Comparison of ENCODE assay signal across 13 cellular contexts in the genomic region with DNA sequence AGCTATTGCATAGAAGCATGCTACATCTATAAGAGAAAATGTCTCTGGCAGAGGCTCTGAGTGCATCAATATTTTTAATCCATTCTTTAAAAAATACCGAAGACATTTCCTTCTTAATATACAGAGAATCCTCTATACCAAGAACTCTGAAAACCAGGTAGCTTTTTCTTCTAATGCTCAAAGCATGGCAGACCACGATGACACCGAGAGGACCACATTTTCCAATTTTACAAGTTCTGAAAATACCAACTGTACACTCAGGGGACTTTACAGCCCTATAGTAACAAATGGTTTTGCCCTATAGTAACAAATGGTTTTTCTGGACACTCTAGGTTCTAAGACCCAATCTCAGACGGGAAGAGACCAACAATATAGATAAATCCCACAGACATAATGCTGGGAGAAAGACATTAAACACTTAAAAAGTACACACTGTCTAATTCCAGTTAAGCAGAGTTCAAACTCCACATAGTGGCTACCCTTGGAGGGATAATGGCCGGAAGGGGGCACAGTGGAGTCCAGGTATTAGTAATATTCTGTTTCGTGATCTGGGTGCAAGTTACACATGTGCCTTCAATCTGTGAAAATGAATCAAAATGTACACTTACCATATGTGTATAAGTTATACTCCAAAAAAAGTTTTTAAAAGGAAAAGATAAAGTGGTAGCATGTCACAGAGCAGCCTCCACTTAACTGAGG. TPM values are rescaled to one million over a fixed set of nuclear protein-coding genes. Genes with fewer than 3 reads are reported as not detected.
A peak's percentile ranks its signal among the peaks of the same experiment; 100 is the strongest.
DNase-seq lines count a peak whose midpoint lies in the region; ATAC-seq, FAIRE-seq and TF ChIP-seq lines count a peak whose summit lies in the region.
"Had no signal": no experiment of that assay in that cellular context is flagged by ENCODE, and none has a peak within 500 bp of the region (broad histone marks: within the 10 kb centered on the region; RNA-seq: fewer than 3 reads in every experiment).

No MANE protein-coding gene starts in this region.

- H3K9me3 Mint-ChIP-seq in CD8-positive, alpha-beta memory T cell, result no peaks in the 10 kb centered on the region
- H3K9me3 Mint-ChIP-seq in activated CD4-positive, alpha-beta memory T cell treated with anti-CD3 and anti-CD28 coated beads for 36 hours, result no peaks in the 10 kb centered on the region
- H3K9me3 Mint-ChIP-seq in memory B cell, result no peaks in the 10 kb centered on the region

- TF ChIP-seq CTCF in GM12875 (IDR thresholded peaks at IDR 0.05; ENCODE audit: borderline replicate concordance, insufficient read depth, low read depth, low read length), result peak; percentile 43; the same call in 1 of the 2 replicates

- H3K27ac Mint-ChIP-seq in CD8-positive, alpha-beta memory T cell, result peak overlapping the region in 3 of 8 donors; percentile 12 to 64 (median 13)
- peak overlapping the region; percentile 90 for H3K27ac Mint-ChIP-seq in activated CD4-positive, alpha-beta memory T cell treated with anti-CD3 and anti-CD28 coated beads for 36 hours
- peak overlapping the region; percentile 0 for H3K27ac Mint-ChIP-seq in memory B cell

- CTCF ChIA-PET in CD8-positive, alpha-beta memory T cell (lab: Charles Lee), result interaction anchor here (0.6 kb wide), 1 partner anchor 255 kb away, joined by 3 read pairs; no protein-coding TSS in a partner anchor
- CTCF ChIA-PET in activated CD4-positive, alpha-beta memory T cell treated with anti-CD3 and anti-CD28 coated beads for 36 hours (lab: Charles Lee), result interaction anchor here (0.7 to 1.8 kb wide), 7 partner anchors 8 to 28 kb away, joined by 3 to 15 read pairs (median 5); a partner anchor contains a TSS

- no peaks in the 10 kb centered on the region for H3K36me3 Mint-ChIP-seq in CD8-positive, alpha-beta memory T cell
- peaks cover 8% of the 10 kb centered on the region for H3K36me3 Mint-ChIP-seq in activated CD4-positive, alpha-beta memory T cell treated with anti-CD3 and anti-CD28 coated beads for 36 hours
- H3K36me3 Mint-ChIP-seq in memory B cell, result peaks cover 3% of the 10 kb centered on the region

- H3K4me3 Mint-ChIP-seq in CD8-positive, alpha-beta memory T cell, result peak overlapping the region in 5 of 7 donors; percentile 19 to 74 (median 47)
- peak overlapping the region; percentile 52 for H3K4me3 Mint-ChIP-seq in activated CD4-positive, alpha-beta memory T cell treated with anti-CD3 and anti-CD28 coated beads for 36 hours
- H3K4me3 Mint-ChIP-seq in memory B cell, result peak overlapping the region; percentile 19

- TF ChIP-seq POLR2A in H54 (IDR thresholded peaks at IDR 0.05; ENCODE audit: low read depth, low read length), result no peak

- peaks cover 0 to 1% of the 10 kb centered on the region in 2 donors for H3K27me3 Mint-ChIP-seq in CD8-positive, alpha-beta memory T cell
- no peaks in the 10 kb centered on the region for H3K27me3 Mint-ChIP-seq in activated CD4-positive, alpha-beta memory T cell treated with anti-CD3 and anti-CD28 coated beads for 36 hours
- H3K27me3 Mint-ChIP-seq in memory B cell, result no peaks in the 10 kb centered on the region

- no peaks in the 10 kb centered on the region for H3K27me3 ChIP-seq in CD8-positive, alpha-beta memory T cell (ENCODE audit: insufficient read depth, low read length, poor library complexity, severe bottlenecking)
- H3K27me3 ChIP-seq: heart left ventricle had no signal

- no peak for DNase-seq in CD8-positive, alpha-beta memory T cell
- peak; percentile 36 for DNase-seq in activated CD4-positive, alpha-beta memory T cell treated with anti-CD3 and anti-CD28 coated beads for 36 hours
- DNase-seq in memory B cell (ENCODE audit: low spot score in 2 of 2), result no peak
- no peak for DNase-seq in H54 (ENCODE audit: insufficient read length, low spot score)
- DNase-seq in NCI-H2171 treated with DMSO at 0.1 percent for 48 hours (lab: John Stamatoyannopoulos, UW), result no peak
- DNase-seq: DMS79 treated with DMSO at 0.1 percent for 48 hours, heart left ventricle, NCI-H187 treated with DMSO at 0.1 percent for 48 hours, NCI-H526 treated with DMSO at 0.1 percent for 48 hours, T1000 had no signal

- intact Hi-C loops in activated CD4-positive, alpha-beta memory T cell treated with anti-CD3 and anti-CD28 coated beads for 36 hours (cut with micrococcal nuclease), result loop anchor here (1.0 to 5.0 kb wide), 3 partner anchors 121 to 1614 kb away; no protein-coding TSS in a partner anchor

- POLR2A ChIA-PET in CD8-positive, alpha-beta memory T cell (lab: Charles Lee), result no interaction called here
- POLR2A ChIA-PET in activated CD4-positive, alpha-beta memory T cell treated with anti-CD3 and anti-CD28 coated beads for 36 hours (lab: Charles Lee), result interaction anchor here (1.2 to 2.7 kb wide), 4 partner anchors 8 to 28 kb away, joined by 4 to 46 read pairs (median 12); a partner anchor contains a TSS

- FAIRE-seq in H54 (lab: Jason Lieb, UNC), result no peak
- FAIRE-seq: H1 had no signal

- H3K36me3 ChIP-seq in CD8-positive, alpha-beta memory T cell (ENCODE audit: insufficient read depth, low read length), result no peaks in the 10 kb centered on the region
- H3K36me3 ChIP-seq: heart left ventricle had no signal

- ATAC-seq in memory B cell (ENCODE audit: low read depth) (no peak), GM18511 (IDR thresholded peaks at IDR 0.05; ENCODE audit: unreplicated experiment) (no peak)
- ATAC-seq: heart left ventricle had no signal

- H3K4me1 ChIP-seq in CD8-positive, alpha-beta memory T cell (ENCODE audit: insufficient read depth, low read length), result peaks cover 41% of the 10 kb centered on the region

- H3K27ac ChIP-seq in CD8-positive, alpha-beta memory T cell (ENCODE audit: low read depth, low read length), result no peak overlapping the region
- H3K27ac ChIP-seq: heart left ventricle had no signal

- H3K4me3 ChIP-seq in CD8-positive, alpha-beta memory T cell (ENCODE audit: low read length), result peak overlapping the region; percentile 17
- peak overlapping the region; percentile 3 for H3K4me3 ChIP-seq in GM12875 (ENCODE audit: low read depth, low read length)
- H3K4me3 ChIP-seq: heart left ventricle had no signal

- peaks cover 65 to 80% (median 78%) of the 10 kb centered on the region in 3 donors for H3K4me1 Mint-ChIP-seq in CD8-positive, alpha-beta memory T cell
- peaks cover 85% of the 10 kb centered on the region for H3K4me1 Mint-ChIP-seq in activated CD4-positive, alpha-beta memory T cell treated with anti-CD3 and anti-CD28 coated beads for 36 hours (ENCODE audit: low read depth)
- peaks cover 59% of the 10 kb centered on the region for H3K4me1 Mint-ChIP-seq in memory B cell

- H3K9me3 ChIP-seq in CD8-positive, alpha-beta memory T cell (ENCODE audit: low read length), result no peaks in the 10 kb centered on the region
- H3K9me3 ChIP-seq: heart left ventricle had no signal

RNA-seq across cellular contexts. Expression of a gene that starts 26.2 kb away (rescaled TPM):
- total RNA-seq in CD8-positive, alpha-beta memory T cell, result 10 to 100 TPM; 52.0 to 53.0 TPM
- 4.9 TPM for polyA plus RNA-seq in CD8-positive, alpha-beta memory T cell
- total RNA-seq in activated CD4-positive, alpha-beta memory T cell treated with anti-CD3 and anti-CD28 coated beads for 36 hours, result 10 to 100 TPM; 49.1 to 51.5 TPM
